ENCODE assay signal across 9 cellular contexts in genomic region chr16:56354016-56354415, GRCh38.
"Had no signal": no experiment of that assay in that cellular context is flagged by ENCODE, and none has a peak within 500 bp of the region (broad histone marks: within the 10 kb centered on the region; RNA-seq: fewer than 3 reads in every experiment).

No MANE protein-coding gene starts in this region.

- H3K4me1 ChIP-seq: breast epithelium had no signal

- H3K27me3 ChIP-seq: breast epithelium, esophagus muscularis mucosa, vagina had no signal

- ATAC-seq: activated CD8-positive, alpha-beta T cell treated with anti-CD3 and anti-CD28 coated beads for 36 hours; left lung; right cardiac atrium had no signal

- DNase-seq: activated CD8-positive, alpha-beta T cell treated with anti-CD3 and anti-CD28 coated beads for 36 hours; mesenchymal stem cell; SHP77 treated with DMSO at 0.1 percent for 48 hours; stimulated activated naive CD4-positive, alpha-beta T cell treated with Interleukin-2 at 50 U/mL for 16 hours had no signal

- H3K4me3 ChIP-seq: breast epithelium, esophagus muscularis mucosa, left lung, vagina had no signal

- H3K36me3 ChIP-seq: breast epithelium, esophagus muscularis mucosa, left lung, vagina had no signal

- H3K27ac ChIP-seq: breast epithelium, esophagus muscularis mucosa, left lung, vagina had no signal

- H3K9me3 ChIP-seq: breast epithelium, esophagus muscularis mucosa, left lung, vagina had no signal
